2 cellular contexts compared by ENCODE assay signal in genomic region chr12:121217761-121218160, GRCh38.
TF ChIP-seq lines count a peak whose summit lies in the region.

No MANE protein-coding gene starts in this region.

TF ChIP-seq in K562, 482 proteins besides CTCF, POLR2A, EP300 and RAD21:
- no peak for TF ChIP-seq ZBTB43 (CRISPR knock-in tag; IDR thresholded peaks at IDR 0.05)
- no peak for TF ChIP-seq BCLAF1 (IDR thresholded peaks at IDR 0.05; ENCODE audit: borderline replicate concordance in 1 of 2, control insufficient read depth in 1 of 2, low read depth in 2 of 2, low read length in 1 of 2)
- no peak for TF ChIP-seq PTTG1 (tag; IDR thresholded peaks at IDR 0.05; ENCODE audit: low read depth)
- no peak for TF ChIP-seq HCFC1 (IDR thresholded peaks at IDR 0.05; ENCODE audit: low read depth, low read length)
- no peak for TF ChIP-seq STAT5B (CRISPR knock-in tag; IDR thresholded peaks at IDR 0.05)
- no peak for TF ChIP-seq POLR2H (tag; IDR thresholded peaks at IDR 0.05; ENCODE audit: low read depth)
- no peak for TF ChIP-seq SREBF1 (IDR thresholded peaks at IDR 0.05; ENCODE audit: borderline replicate concordance, low read depth, low read length)
- TF ChIP-seq ZNF134 (CRISPR knock-in tag; conservative IDR thresholded peaks at IDR 0.05), result no peak
- TF ChIP-seq ILF3 (IDR thresholded peaks at IDR 0.05; ENCODE audit: borderline replicate concordance), result no peak
- TF ChIP-seq GMEB1 (CRISPR knock-in tag; IDR thresholded peaks at IDR 0.05), result no peak
- no peak for TF ChIP-seq MIER1 (IDR thresholded peaks at IDR 0.05; ENCODE audit: low read depth)
- TF ChIP-seq MXI1 (IDR thresholded peaks at IDR 0.05; ENCODE audit: low read depth, low read length), result no peak
- TF ChIP-seq ZNF780A (CRISPR knock-in tag; IDR thresholded peaks at IDR 0.05), result no peak
- TF ChIP-seq TRIM28 (IDR thresholded peaks at IDR 0.05), result no peak

TF ChIP-seq in liver, 16 proteins besides CTCF, POLR2A, EP300 and RAD21:
- TF ChIP-seq EGR1 (IDR thresholded peaks at IDR 0.05; ENCODE audit: low read depth in 2 of 2) (no peak), ZBTB33 (IDR thresholded peaks at IDR 0.05) (no peak), ATF3 (IDR thresholded peaks at IDR 0.05) (no peak), REST (IDR thresholded peaks at IDR 0.05) (peak; percentile 14), MAX (IDR thresholded peaks at IDR 0.05) (no peak), HNF4A (conservative IDR thresholded peaks at IDR 0.05) (peak; percentile 34 to 56), TAF1 (conservative IDR thresholded peaks at IDR 0.05) (no peak), FOXA1 (IDR thresholded peaks at IDR 0.05) (no peak), RXRA (IDR thresholded peaks at IDR 0.05) (peak; percentile 24 to 48), GABPA (IDR thresholded peaks at IDR 0.05 in 1 of 2, conservative IDR thresholded peaks at IDR 0.05 in 1 of 2) (no peak), YY1 (IDR thresholded peaks at IDR 0.05) (no peak), JUND (IDR thresholded peaks at IDR 0.05) (peak in 1 of 2 donors; percentile 22), SP1 (IDR thresholded peaks at IDR 0.05) (peak; percentile 32), FOXA2 (IDR thresholded peaks at IDR 0.05) (peak; percentile 38), HNF4G (IDR thresholded peaks at IDR 0.05) (no peak), NR2F2 (IDR thresholded peaks at IDR 0.05) (no peak)
